ENCODE assay signal across 1 cellular context in the genomic region with DNA sequence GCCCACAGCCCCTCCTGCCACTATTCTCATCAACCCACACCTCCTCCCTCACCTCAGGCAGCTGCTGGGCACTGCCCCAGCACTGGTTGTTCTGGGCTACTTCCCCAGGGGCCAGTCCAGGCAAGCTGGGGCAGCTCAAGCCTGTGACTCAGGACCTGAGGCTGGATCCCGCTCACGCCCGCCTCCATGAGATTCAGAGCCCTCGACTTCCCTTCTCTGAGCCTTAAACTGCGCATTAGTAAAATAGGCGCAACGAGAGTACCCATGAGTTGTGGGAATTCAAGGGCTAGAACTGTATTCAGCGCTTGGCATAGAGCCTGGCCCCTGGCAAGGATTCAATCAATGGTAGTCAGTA.
TF ChIP-seq lines count a peak whose summit lies in the region.

No MANE protein-coding gene starts in this region.

TF ChIP-seq in GM23338, 12 proteins besides CTCF, POLR2A, EP300 and RAD21 (continued from another document):
- no peak for TF ChIP-seq STAT1 (IDR thresholded peaks at IDR 0.05; ENCODE audit: unreplicated experiment)
- TF ChIP-seq JUNB (IDR thresholded peaks at IDR 0.05; ENCODE audit: unreplicated experiment): no peak
- TF ChIP-seq, protein P1, sequence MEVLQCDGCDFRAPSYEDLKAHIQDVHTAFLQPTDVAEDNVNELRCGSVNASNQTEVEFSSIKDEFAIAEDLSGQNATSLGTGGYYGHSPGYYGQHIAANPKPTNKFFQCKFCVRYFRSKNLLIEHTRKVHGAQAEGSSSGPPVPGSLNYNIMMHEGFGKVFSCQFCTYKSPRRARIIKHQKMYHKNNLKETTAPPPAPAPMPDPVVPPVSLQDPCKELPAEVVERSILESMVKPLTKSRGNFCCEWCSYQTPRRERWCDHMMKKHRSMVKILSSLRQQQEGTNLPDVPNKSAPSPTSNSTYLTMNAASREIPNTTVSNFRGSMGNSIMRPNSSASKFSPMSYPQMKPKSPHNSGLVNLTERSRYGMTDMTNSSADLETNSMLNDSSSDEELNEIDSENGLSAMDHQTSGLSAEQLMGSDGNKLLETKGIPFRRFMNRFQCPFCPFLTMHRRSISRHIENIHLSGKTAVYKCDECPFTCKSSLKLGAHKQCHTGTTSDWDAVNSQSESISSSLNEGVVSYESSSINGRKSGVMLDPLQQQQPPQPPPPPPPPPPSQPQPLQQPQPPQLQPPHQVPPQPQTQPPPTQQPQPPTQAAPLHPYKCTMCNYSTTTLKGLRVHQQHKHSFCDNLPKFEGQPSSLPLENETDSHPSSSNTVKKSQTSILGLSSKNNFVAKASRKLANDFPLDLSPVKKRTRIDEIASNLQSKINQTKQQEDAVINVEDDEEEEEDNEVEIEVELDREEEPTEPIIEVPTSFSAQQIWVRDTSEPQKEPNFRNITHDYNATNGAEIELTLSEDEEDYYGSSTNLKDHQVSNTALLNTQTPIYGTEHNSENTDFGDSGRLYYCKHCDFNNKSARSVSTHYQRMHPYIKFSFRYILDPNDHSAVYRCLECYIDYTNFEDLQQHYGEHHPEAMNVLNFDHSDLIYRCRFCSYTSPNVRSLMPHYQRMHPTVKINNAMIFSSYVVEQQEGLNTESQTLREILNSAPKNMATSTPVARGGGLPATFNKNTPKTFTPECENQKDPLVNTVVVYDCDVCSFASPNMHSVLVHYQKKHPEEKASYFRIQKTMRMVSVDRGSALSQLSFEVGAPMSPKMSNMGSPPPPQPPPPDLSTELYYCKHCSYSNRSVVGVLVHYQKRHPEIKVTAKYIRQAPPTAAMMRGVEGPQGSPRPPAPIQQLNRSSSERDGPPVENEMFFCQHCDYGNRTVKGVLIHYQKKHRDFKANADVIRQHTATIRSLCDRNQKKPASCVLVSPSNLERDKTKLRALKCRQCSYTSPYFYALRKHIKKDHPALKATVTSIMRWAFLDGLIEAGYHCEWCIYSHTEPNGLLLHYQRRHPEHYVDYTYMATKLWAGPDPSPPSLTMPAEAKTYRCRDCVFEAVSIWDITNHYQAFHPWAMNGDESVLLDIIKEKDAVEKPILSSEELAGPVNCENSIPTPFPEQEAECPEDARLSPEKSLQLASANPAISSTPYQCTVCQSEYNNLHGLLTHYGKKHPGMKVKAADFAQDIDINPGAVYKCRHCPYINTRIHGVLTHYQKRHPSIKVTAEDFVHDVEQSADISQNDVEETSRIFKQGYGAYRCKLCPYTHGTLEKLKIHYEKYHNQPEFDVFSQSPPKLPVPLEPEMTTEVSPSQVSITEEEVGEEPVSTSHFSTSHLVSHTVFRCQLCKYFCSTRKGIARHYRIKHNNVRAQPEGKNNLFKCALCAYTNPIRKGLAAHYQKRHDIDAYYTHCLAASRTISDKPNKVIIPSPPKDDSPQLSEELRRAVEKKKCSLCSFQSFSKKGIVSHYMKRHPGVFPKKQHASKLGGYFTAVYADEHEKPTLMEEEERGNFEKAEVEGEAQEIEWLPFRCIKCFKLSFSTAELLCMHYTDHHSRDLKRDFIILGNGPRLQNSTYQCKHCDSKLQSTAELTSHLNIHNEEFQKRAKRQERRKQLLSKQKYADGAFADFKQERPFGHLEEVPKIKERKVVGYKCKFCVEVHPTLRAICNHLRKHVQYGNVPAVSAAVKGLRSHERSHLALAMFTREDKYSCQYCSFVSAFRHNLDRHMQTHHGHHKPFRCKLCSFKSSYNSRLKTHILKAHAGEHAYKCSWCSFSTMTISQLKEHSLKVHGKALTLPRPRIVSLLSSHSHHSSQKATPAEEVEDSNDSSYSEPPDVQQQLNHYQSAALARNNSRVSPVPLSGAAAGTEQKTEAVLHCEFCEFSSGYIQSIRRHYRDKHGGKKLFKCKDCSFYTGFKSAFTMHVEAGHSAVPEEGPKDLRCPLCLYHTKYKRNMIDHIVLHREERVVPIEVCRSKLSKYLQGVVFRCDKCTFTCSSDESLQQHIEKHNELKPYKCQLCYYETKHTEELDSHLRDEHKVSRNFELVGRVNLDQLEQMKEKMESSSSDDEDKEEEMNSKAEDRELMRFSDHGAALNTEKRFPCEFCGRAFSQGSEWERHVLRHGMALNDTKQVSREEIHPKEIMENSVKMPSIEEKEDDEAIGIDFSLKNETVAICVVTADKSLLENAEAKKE (CRISPR knock-in tag; IDR thresholded peaks at IDR 0.05): no peak
- no peak for TF ChIP-seq EZH2phosphoT487 (IDR thresholded peaks at IDR 0.05; ENCODE audit: unreplicated experiment)
- TF ChIP-seq, protein P2, sequence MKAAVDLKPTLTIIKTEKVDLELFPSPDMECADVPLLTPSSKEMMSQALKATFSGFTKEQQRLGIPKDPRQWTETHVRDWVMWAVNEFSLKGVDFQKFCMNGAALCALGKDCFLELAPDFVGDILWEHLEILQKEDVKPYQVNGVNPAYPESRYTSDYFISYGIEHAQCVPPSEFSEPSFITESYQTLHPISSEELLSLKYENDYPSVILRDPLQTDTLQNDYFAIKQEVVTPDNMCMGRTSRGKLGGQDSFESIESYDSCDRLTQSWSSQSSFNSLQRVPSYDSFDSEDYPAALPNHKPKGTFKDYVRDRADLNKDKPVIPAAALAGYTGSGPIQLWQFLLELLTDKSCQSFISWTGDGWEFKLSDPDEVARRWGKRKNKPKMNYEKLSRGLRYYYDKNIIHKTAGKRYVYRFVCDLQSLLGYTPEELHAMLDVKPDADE (IDR thresholded peaks at IDR 0.05): no peak
- TF ChIP-seq ZNF331 (CRISPR knock-in tag; IDR thresholded peaks at IDR 0.05; ENCODE audit: low read depth): no peak
- no peak for TF ChIP-seq POLR2AphosphoS5 (IDR thresholded peaks at IDR 0.05; ENCODE audit: low read depth)
- TF ChIP-seq CREB1 (CRISPR knock-in tag; IDR thresholded peaks at IDR 0.05; ENCODE audit: low read depth): no peak
